9 cellular contexts compared by ENCODE assay signal in genomic region chr11:88179141-88179540, GRCh38. TPM values are rescaled to one million over a fixed set of nuclear protein-coding genes. Genes with fewer than 3 reads are reported as not detected.
DNase-seq lines count a peak whose midpoint lies in the region; ATAC-seq, FAIRE-seq and TF ChIP-seq lines count a peak whose summit lies in the region.
"Had no signal": no experiment of that assay in that cellular context is flagged by ENCODE, and none has a peak within 500 bp of the region (broad histone marks: within the 10 kb centered on the region; RNA-seq: fewer than 3 reads in every experiment).

No MANE protein-coding gene starts in this region.

- H3F3A ChIP-seq in GM23338 (replicated peaks; ENCODE audit: low read depth) = no peaks in the 10 kb centered on the region

- H3K27ac ChIP-seq in GM23338 (ENCODE audit: low read depth) (no peak overlapping the region), coronary artery (no peak overlapping the region)

- ATAC-seq in GM21447 (IDR thresholded peaks at IDR 0.05; ENCODE audit: unreplicated experiment) (peak; percentile 59), HG03460 (IDR thresholded peaks at IDR 0.05; ENCODE audit: unreplicated experiment) (peak; percentile 58), GM23338 (no peak)
- ATAC-seq in central memory CD8-positive, alpha-beta T cell (replicated peaks; ENCODE audit: extremely low read depth, poor library complexity, severe bottlenecking) = peak; percentile 53

- no peaks in the 10 kb centered on the region for H3K9me3 Mint-ChIP-seq in central memory CD8-positive, alpha-beta T cell
- no peaks in the 10 kb centered on the region for H3K9me3 Mint-ChIP-seq in GM23338

- H3K36me3 ChIP-seq in GM23338 (ENCODE audit: insufficient read depth) = no peaks in the 10 kb centered on the region

- H3K27me3 ChIP-seq in GM23338 (ENCODE audit: insufficient read depth) = no peaks in the 10 kb centered on the region

- H3K4me3 Mint-ChIP-seq in central memory CD8-positive, alpha-beta T cell = no peak overlapping the region
- H3K4me3 Mint-ChIP-seq in GM23338 = no peak overlapping the region

- no peak for TF ChIP-seq CTCF in GM23338 (conservative IDR thresholded peaks at IDR 0.05; ENCODE audit: low read depth in 2 of 2)
- no peak for TF ChIP-seq CTCF in coronary artery (IDR thresholded peaks at IDR 0.05)

- no peaks in the 10 kb centered on the region for H3K9me2 ChIP-seq in GM23338 (ENCODE audit: insufficient read depth)

- H3K27me3 Mint-ChIP-seq in central memory CD8-positive, alpha-beta T cell = no peaks in the 10 kb centered on the region
- H3K27me3 Mint-ChIP-seq in GM23338 (ENCODE audit: insufficient read depth, low read depth, poor library complexity) = peaks cover 3% of the 10 kb centered on the region

- DNase-seq in GM12891 (ENCODE audit: insufficient read length, low spot score) = no peak
- DNase-seq in central memory CD8-positive, alpha-beta T cell (ENCODE audit: low spot score in 2 of 2) = no peak
- DNase-seq in NCI-H1436 (lab: John Stamatoyannopoulos, UW) = no peak
- no peak for DNase-seq in GM23338 (ENCODE audit: low spot score)
- no peak for DNase-seq in coronary artery (ENCODE audit: low spot score)
- no peak for DNase-seq in NCI-H2081 (lab: John Stamatoyannopoulos, UW)
- DNase-seq: NCI-H510A treated with DMSO at 0.1 percent for 48 hours had no signal

- no peak overlapping the region for H3K27ac Mint-ChIP-seq in central memory CD8-positive, alpha-beta T cell (ENCODE audit: low read depth)
- no peak overlapping the region for H3K27ac Mint-ChIP-seq in GM23338

- H3K4me3 ChIP-seq in GM23338 = no peak overlapping the region
- H3K4me3 ChIP-seq in coronary artery = no peak overlapping the region

- peaks cover 12% of the 10 kb centered on the region; the same call in 1 of the 2 replicates for H3K4me1 ChIP-seq in GM23338 (ENCODE audit: insufficient read depth)

- no peak overlapping the region for H3K4me2 ChIP-seq in GM23338

- H2AFZ ChIP-seq in GM23338 = no peak overlapping the region

- no peaks in the 10 kb centered on the region for H3K79me2 ChIP-seq in GM23338 (replicated peaks; ENCODE audit: insufficient read depth)

- no peaks in the 10 kb centered on the region for H4K20me1 ChIP-seq in GM23338 (replicated peaks; ENCODE audit: insufficient read depth)

- H3K36me3 Mint-ChIP-seq in central memory CD8-positive, alpha-beta T cell (ENCODE audit: insufficient read depth) = no peaks in the 10 kb centered on the region
- H3K36me3 Mint-ChIP-seq in GM23338 (ENCODE audit: low read depth) = no peaks in the 10 kb centered on the region

- FAIRE-seq in GM12891 (lab: Jason Lieb, UNC) = peak; percentile 85

- peaks cover 21% of the 10 kb centered on the region for H3K4me1 Mint-ChIP-seq in central memory CD8-positive, alpha-beta T cell
- H3K4me1 Mint-ChIP-seq in GM23338 = peaks cover 18% of the 10 kb centered on the region

- TF ChIP-seq POLR2A in GM12891 (IDR thresholded peaks at IDR 0.05; ENCODE audit: low read depth, low read length) = no peak

TF ChIP-seq in GM12891, 5 proteins besides CTCF, POLR2A, EP300 and RAD21:
- no peak for TF ChIP-seq SPI1 (IDR thresholded peaks at IDR 0.05; ENCODE audit: low read depth, low read length)
- TF ChIP-seq POU2F2 (IDR thresholded peaks at IDR 0.05; ENCODE audit: low read depth, low read length) = no peak
- no peak for TF ChIP-seq PAX5 (IDR thresholded peaks at IDR 0.05; ENCODE audit: insufficient read depth, low read length, severe bottlenecking)
- no peak for TF ChIP-seq POLR2AphosphoS5 (IDR thresholded peaks at IDR 0.05; ENCODE audit: low read depth, low read length)
- TF ChIP-seq TAF1 (IDR thresholded peaks at IDR 0.05; ENCODE audit: low read depth, low read length) = no peak

TF ChIP-seq in GM23338, 12 proteins besides CTCF, POLR2A, EP300 and RAD21 (continues in another document):
- TF ChIP-seq STAT1 (IDR thresholded peaks at IDR 0.05; ENCODE audit: unreplicated experiment) (no peak), CREB1 (CRISPR knock-in tag; IDR thresholded peaks at IDR 0.05; ENCODE audit: low read depth) (no peak), REST (IDR thresholded peaks at IDR 0.05; ENCODE audit: unreplicated experiment) (no peak), EZH2 (IDR thresholded peaks at IDR 0.05; ENCODE audit: low read depth, unreplicated experiment) (no peak), ZNF114 (CRISPR knock-in tag; IDR thresholded peaks at IDR 0.05) (no peak)
- TF ChIP-seq, protein P1, sequence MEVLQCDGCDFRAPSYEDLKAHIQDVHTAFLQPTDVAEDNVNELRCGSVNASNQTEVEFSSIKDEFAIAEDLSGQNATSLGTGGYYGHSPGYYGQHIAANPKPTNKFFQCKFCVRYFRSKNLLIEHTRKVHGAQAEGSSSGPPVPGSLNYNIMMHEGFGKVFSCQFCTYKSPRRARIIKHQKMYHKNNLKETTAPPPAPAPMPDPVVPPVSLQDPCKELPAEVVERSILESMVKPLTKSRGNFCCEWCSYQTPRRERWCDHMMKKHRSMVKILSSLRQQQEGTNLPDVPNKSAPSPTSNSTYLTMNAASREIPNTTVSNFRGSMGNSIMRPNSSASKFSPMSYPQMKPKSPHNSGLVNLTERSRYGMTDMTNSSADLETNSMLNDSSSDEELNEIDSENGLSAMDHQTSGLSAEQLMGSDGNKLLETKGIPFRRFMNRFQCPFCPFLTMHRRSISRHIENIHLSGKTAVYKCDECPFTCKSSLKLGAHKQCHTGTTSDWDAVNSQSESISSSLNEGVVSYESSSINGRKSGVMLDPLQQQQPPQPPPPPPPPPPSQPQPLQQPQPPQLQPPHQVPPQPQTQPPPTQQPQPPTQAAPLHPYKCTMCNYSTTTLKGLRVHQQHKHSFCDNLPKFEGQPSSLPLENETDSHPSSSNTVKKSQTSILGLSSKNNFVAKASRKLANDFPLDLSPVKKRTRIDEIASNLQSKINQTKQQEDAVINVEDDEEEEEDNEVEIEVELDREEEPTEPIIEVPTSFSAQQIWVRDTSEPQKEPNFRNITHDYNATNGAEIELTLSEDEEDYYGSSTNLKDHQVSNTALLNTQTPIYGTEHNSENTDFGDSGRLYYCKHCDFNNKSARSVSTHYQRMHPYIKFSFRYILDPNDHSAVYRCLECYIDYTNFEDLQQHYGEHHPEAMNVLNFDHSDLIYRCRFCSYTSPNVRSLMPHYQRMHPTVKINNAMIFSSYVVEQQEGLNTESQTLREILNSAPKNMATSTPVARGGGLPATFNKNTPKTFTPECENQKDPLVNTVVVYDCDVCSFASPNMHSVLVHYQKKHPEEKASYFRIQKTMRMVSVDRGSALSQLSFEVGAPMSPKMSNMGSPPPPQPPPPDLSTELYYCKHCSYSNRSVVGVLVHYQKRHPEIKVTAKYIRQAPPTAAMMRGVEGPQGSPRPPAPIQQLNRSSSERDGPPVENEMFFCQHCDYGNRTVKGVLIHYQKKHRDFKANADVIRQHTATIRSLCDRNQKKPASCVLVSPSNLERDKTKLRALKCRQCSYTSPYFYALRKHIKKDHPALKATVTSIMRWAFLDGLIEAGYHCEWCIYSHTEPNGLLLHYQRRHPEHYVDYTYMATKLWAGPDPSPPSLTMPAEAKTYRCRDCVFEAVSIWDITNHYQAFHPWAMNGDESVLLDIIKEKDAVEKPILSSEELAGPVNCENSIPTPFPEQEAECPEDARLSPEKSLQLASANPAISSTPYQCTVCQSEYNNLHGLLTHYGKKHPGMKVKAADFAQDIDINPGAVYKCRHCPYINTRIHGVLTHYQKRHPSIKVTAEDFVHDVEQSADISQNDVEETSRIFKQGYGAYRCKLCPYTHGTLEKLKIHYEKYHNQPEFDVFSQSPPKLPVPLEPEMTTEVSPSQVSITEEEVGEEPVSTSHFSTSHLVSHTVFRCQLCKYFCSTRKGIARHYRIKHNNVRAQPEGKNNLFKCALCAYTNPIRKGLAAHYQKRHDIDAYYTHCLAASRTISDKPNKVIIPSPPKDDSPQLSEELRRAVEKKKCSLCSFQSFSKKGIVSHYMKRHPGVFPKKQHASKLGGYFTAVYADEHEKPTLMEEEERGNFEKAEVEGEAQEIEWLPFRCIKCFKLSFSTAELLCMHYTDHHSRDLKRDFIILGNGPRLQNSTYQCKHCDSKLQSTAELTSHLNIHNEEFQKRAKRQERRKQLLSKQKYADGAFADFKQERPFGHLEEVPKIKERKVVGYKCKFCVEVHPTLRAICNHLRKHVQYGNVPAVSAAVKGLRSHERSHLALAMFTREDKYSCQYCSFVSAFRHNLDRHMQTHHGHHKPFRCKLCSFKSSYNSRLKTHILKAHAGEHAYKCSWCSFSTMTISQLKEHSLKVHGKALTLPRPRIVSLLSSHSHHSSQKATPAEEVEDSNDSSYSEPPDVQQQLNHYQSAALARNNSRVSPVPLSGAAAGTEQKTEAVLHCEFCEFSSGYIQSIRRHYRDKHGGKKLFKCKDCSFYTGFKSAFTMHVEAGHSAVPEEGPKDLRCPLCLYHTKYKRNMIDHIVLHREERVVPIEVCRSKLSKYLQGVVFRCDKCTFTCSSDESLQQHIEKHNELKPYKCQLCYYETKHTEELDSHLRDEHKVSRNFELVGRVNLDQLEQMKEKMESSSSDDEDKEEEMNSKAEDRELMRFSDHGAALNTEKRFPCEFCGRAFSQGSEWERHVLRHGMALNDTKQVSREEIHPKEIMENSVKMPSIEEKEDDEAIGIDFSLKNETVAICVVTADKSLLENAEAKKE (CRISPR knock-in tag; IDR thresholded peaks at IDR 0.05) = no peak

RNA-seq across cellular contexts. Expression of gene RAB38, which starts 3.9 kb away (rescaled TPM):
- polyA plus RNA-seq in GM12891 (2012; ENCODE audit: low read depth, missing spikeins) = 5.4 TPM
- total RNA-seq in GM23338 (2014; rRNA removed; shearing (Covaris generic)) = 14.2 and 22.4 TPM in 2 replicates
- polyA plus RNA-seq in GM23338 (2016; fragmentation: Nextera tagmentation; extraction: Ambion mirVana) = 8.8 and 10.4 TPM in 2 replicates
